Comparison of ENCODE assay signal across 15 cellular contexts in genomic region chr2:180133736-180134135, GRCh38.
DNase-seq lines count a peak whose midpoint lies in the region; ATAC-seq, FAIRE-seq and TF ChIP-seq lines count a peak whose summit lies in the region.
"Had no signal": no experiment of that assay in that cellular context is flagged by ENCODE, and none has a peak within 500 bp of the region (broad histone marks: within the 10 kb centered on the region; RNA-seq: fewer than 3 reads in every experiment).

No MANE protein-coding gene starts in this region.

- H3K9me3 ChIP-seq in PC-3 (ENCODE audit: low read length) (no peaks in the 10 kb centered on the region), mucosa of descending colon (no peaks in the 10 kb centered on the region)
- H3K9me3 ChIP-seq: A549, BE2C had no signal

- no peaks in the 10 kb centered on the region for H3K79me2 ChIP-seq in PC-3 (ENCODE audit: low read length)

- H3K9ac ChIP-seq in PC-3 (ENCODE audit: low read length): no peak overlapping the region
- H3K9ac ChIP-seq: GM23248 had no signal

- no peaks in the 10 kb centered on the region for H3K9me2 ChIP-seq in PC-3 (replicated peaks; ENCODE audit: low read length)

- H3K36me3 ChIP-seq in PC-3 (ENCODE audit: low read depth, low read length): no peaks in the 10 kb centered on the region
- no peaks in the 10 kb centered on the region for H3K36me3 ChIP-seq in mucosa of descending colon (ENCODE audit: low read depth)
- H3K36me3 ChIP-seq: BE2C had no signal

- intact Hi-C loops in PC-3 (cut with micrococcal nuclease) (loop anchor here (5.0 kb wide), 1 partner anchor 1439 kb away; no protein-coding TSS in a partner anchor), mucosa of descending colon (cut with DNase I, micrococcal nuclease) (no loop called here), posterior vena cava (cut with DNase I) (no loop called here)

- TF ChIP-seq POLR2A in H54 (IDR thresholded peaks at IDR 0.05; ENCODE audit: low read depth, low read length): no peak

- H4K20me1 ChIP-seq in PC-3 (ENCODE audit: low read length): no peaks in the 10 kb centered on the region

- POLR2A ChIA-PET in PC-3 (lab: Charles Lee; ENCODE audit: unreplicated experiment): interaction anchor here (0.7 kb wide), 1 partner anchor 868 kb away, joined by 5 read pairs; no protein-coding TSS in a partner anchor

- ATAC-seq in PC-3: peak; percentile 95
- ATAC-seq in mucosa of descending colon: no peak
- ATAC-seq: A549, GM12878 had no signal

- no peak for TF ChIP-seq CTCF in PC-3 (conservative IDR thresholded peaks at IDR 0.05; ENCODE audit: low read depth, low read length)
- TF ChIP-seq CTCF in fibroblast of mammary gland (conservative IDR thresholded peaks at IDR 0.05; ENCODE audit: control insufficient read depth, insufficient read depth, low read depth, low read length): no peak
- no peak for TF ChIP-seq CTCF in mucosa of descending colon (IDR thresholded peaks at IDR 0.05)

- H3F3A ChIP-seq in PC-3 (ENCODE audit: low read length, unreplicated experiment): no peaks in the 10 kb centered on the region

- CTCF ChIA-PET in PC-3 (lab: Charles Lee): no interaction called here

- peak; percentile 38 for FAIRE-seq in H54 (lab: Jason Lieb, UNC)
- FAIRE-seq: A549, GM12878, GM18507 had no signal

- no peak overlapping the region for H3K4me3 ChIP-seq in PC-3 (ENCODE audit: low read length)
- H3K4me3 ChIP-seq in fibroblast of mammary gland (ENCODE audit: control insufficient read depth, low read depth, low read length): no peak overlapping the region
- no peak overlapping the region for H3K4me3 ChIP-seq in mucosa of descending colon
- H3K4me3 ChIP-seq: A549, GM12878, GM23248 had no signal

- H2AFZ ChIP-seq in PC-3 (ENCODE audit: low read length): no peak overlapping the region
- H2AFZ ChIP-seq: GM23248 had no signal

- H3K4me1 ChIP-seq in PC-3 (ENCODE audit: insufficient read depth, low read length) (peaks cover 28% of the 10 kb centered on the region), mucosa of descending colon (ENCODE audit: low read depth) (no peaks in the 10 kb centered on the region)
- H3K4me1 ChIP-seq: BE2C had no signal

- no peaks in the 10 kb centered on the region for H3K27me3 ChIP-seq in PC-3 (ENCODE audit: low read length)
- H3K27me3 ChIP-seq: BE2C had no signal

- no TSS peak for BruUV-seq in PC-3 (replicated peaks; lab: Mats Ljungman, UMichigan)

- H3K4me2 ChIP-seq in PC-3 (ENCODE audit: low read length): peak overlapping the region; percentile 33
- H3K4me2 ChIP-seq: A549 had no signal

- DNase-seq in ELR (ENCODE audit: low read depth): peak; percentile 10
- DNase-seq in H54 (ENCODE audit: insufficient read length, low spot score): no peak
- DNase-seq in PC-3: peak; percentile 92
- peak; percentile 13 for DNase-seq in fibroblast of mammary gland (ENCODE audit: low read depth)
- no peak for DNase-seq in mucosa of descending colon
- DNase-seq in posterior vena cava (ENCODE audit: low spot score): no peak
- DNase-seq: BE2C; CD4-positive, alpha-beta memory T cell; GM23248; H7; IMR-90 had no signal

- peak overlapping the region; percentile 55 for H3K27ac ChIP-seq in PC-3 (ENCODE audit: low read length)
- H3K27ac ChIP-seq: A549, C4-2B, GM23248 had no signal

Comparison
In these comparisons a context has a peak if more than half of its experiments do, and no peak if none do; other contexts are left out.
1. DNase-seq: peak in ELR (single experiment), PC-3 (single experiment) and fibroblast of mammary gland (single experiment); none in H54 (single experiment), mucosa of descending colon (0 of 3) and posterior vena cava (single experiment).